Comparison of ENCODE assay signal across 19 cellular contexts in genomic region chr5:1669276-1670155, GRCh38.
A peak's percentile ranks its signal among the peaks of the same experiment; 100 is the strongest.
DNase-seq lines count a peak whose midpoint lies in the region; ATAC-seq, FAIRE-seq and TF ChIP-seq lines count a peak whose summit lies in the region.
"Had no signal": no experiment of that assay in that cellular context is flagged by ENCODE, and none has a peak within 500 bp of the region (broad histone marks: within the 10 kb centered on the region; RNA-seq: fewer than 3 reads in every experiment).

No MANE protein-coding gene starts in this region.

- H3K36me3 Mint-ChIP-seq in brain (no peaks in the 10 kb centered on the region), naive B cell (peaks cover 0 to 9% of the 10 kb centered on the region in 2 donors)
- H3K36me3 Mint-ChIP-seq: CD4-positive, alpha-beta memory T cell had no signal

- H3K4me1 ChIP-seq in right atrium auricular region = peaks cover 0 to 9% of the 10 kb centered on the region in 2 donors
- peaks cover 0 to 6% (median 3%) of the 10 kb centered on the region in 3 donors for H3K4me1 ChIP-seq in pancreas

- H3K4me1 Mint-ChIP-seq in brain (peaks cover 4% of the 10 kb centered on the region), naive B cell (peaks cover 8 to 16% (median 9%) of the 10 kb centered on the region in 3 donors)

- ATAC-seq in Right ventricle myocardium superior (ENCODE audit: poor library complexity) = no peak
- no peak for ATAC-seq in naive B cell (ENCODE audit: low read depth in 2 of 2)
- ATAC-seq in omental fat pad (ENCODE audit: low FRiP score) = no peak
- no peak for ATAC-seq in pancreas
- ATAC-seq: Right ventricle myocardium inferior had no signal

- whole genome bisulfite sequencing in pancreas, 2 donors = 81 to 88% methylated on average over 10 of the region's 10 CpGs

- intact Hi-C loops in Right ventricle myocardium superior (cut with DNase I) (no loop called here), pancreas (cut with DNase I) (loop anchor here in 1 of 3 donors (10.0 kb wide), 1 partner anchor 375 kb away; no protein-coding TSS in a partner anchor)

- TF ChIP-seq CTCF in right atrium auricular region (IDR thresholded peaks at IDR 0.05) = no peak
- no peak for TF ChIP-seq CTCF in brain (conservative IDR thresholded peaks at IDR 0.05)
- TF ChIP-seq CTCF in omental fat pad (IDR thresholded peaks at IDR 0.05) = no peak
- no peak for TF ChIP-seq CTCF in pancreas (IDR thresholded peaks at IDR 0.05)

- peaks cover 66% of the 10 kb centered on the region for H3K27me3 Mint-ChIP-seq in brain
- H3K27me3 Mint-ChIP-seq in naive B cell = peaks cover 65 to 89% (median 71%) of the 10 kb centered on the region in 3 donors

- H3K36me3 ChIP-seq in right atrium auricular region (no peaks in the 10 kb centered on the region), pancreas (no peaks in the 10 kb centered on the region)

- no peak overlapping the region for H3K27ac ChIP-seq in right atrium auricular region
- no peak overlapping the region for H3K27ac ChIP-seq in pancreas
- H3K27ac ChIP-seq: KMS-11 had no signal

- no peak for FAIRE-seq in pancreas (lab: Jason Lieb, UNC)
- FAIRE-seq: GM12892, GM19239, H54 had no signal

- H3K4me3 Mint-ChIP-seq in brain (peak overlapping the region in 4 of 5 experiments; percentile 26 to 46 (median 32)), naive B cell (peak overlapping the region in 5 of 8 donors; percentile 7 to 74 (median 27))

- peaks cover 0 to 5% of the 10 kb centered on the region in 2 donors for H3K27me3 ChIP-seq in right atrium auricular region
- no peaks in the 10 kb centered on the region for H3K27me3 ChIP-seq in pancreas

- DNase-seq in right atrium auricular region (ENCODE audit: low spot score) = peak; percentile 53
- DNase-seq in Right ventricle myocardium superior = no peak
- DNase-seq in naive B cell = no peak
- DNase-seq in omental fat pad (ENCODE audit: low spot score) = no peak
- DNase-seq in pancreas = no peak
- DNase-seq in NCI-H146 treated with DMSO at 0.1 percent for 48 hours (lab: John Stamatoyannopoulos, UW; ENCODE audit: unreplicated experiment) = no peak
- DNase-seq: CD4-positive, alpha-beta memory T cell; DND-41; GDM1; NCI-H1105 treated with DMSO at 0.1 percent for 48 hours; NCI-H187 treated with DMSO at 0.1 percent for 48 hours; NCI-H2171; NCI-H510A had no signal

- H3K4me3 ChIP-seq in right atrium auricular region = no peak overlapping the region
- no peak overlapping the region for H3K4me3 ChIP-seq in pancreas

- no peak overlapping the region for H3K27ac Mint-ChIP-seq in brain
- no peak overlapping the region for H3K27ac Mint-ChIP-seq in naive B cell

- H3K9me3 ChIP-seq in right atrium auricular region (no peaks in the 10 kb centered on the region), pancreas (no peaks in the 10 kb centered on the region)

- H3K9me3 Mint-ChIP-seq in brain (peaks cover under 1 to 13% (median 4%) of the 10 kb centered on the region in 5 experiments), naive B cell (peaks cover 0 to 8% (median 3%) of the 10 kb centered on the region in 7 donors)
